In the genomic region with DNA sequence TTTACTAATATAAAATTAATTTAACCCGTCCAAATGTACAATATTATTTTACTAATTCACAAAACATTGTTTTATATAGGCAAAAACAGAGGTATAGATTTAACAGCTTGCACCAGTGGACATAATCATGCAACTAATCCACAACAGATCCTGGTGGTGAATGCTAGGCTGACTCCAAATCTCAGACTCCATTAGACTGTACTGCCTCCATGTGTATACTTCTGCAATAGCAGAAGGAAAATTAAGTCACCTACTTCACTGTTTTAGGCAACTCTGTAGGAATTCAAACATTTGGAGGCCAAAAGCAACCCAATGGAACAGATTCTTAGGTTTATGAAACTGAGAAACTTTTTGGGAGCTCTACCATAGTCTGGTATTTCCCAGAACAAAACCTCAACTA, we compare ENCODE assay signal across 8 cellular contexts. TPM values are rescaled to one million over a fixed set of nuclear protein-coding genes. Genes with fewer than 3 reads are reported as not detected.
DNase-seq lines count a peak whose midpoint lies in the region; ATAC-seq and TF ChIP-seq lines count a peak whose summit lies in the region.

No MANE protein-coding gene starts in this region.

- intact Hi-C loops in activated CD4-positive, alpha-beta T cell treated with anti-CD3 and anti-CD28 coated beads for 36 hours (cut with DNase I, micrococcal nuclease) = loop anchor here (1.0 to 5.0 kb wide), 4 partner anchors 157 to 322 kb away; no protein-coding TSS in a partner anchor
- intact Hi-C loops in activated CD4-positive, alpha-beta T cell treated with anti-CD3 and anti-CD28 coated beads, Interleukin-2, amount 10 ng/mL, durations not matched to agents 24 days and 14 days (cut with micrococcal nuclease) = loop anchor here (1.0 kb wide), 1 partner anchor 157 kb away; no protein-coding TSS in a partner anchor

- no peak overlapping the region for H3K4ac ChIP-seq in H9 (ENCODE audit: low read depth, low read length)

- H3K18ac ChIP-seq in H9 (ENCODE audit: insufficient read length, low read depth, low read length) = no peak overlapping the region

- peaks cover 5% of the 10 kb centered on the region for H3K27me3 Mint-ChIP-seq in activated CD4-positive, alpha-beta T cell treated with anti-CD3 and anti-CD28 coated beads for 36 hours
- H3K27me3 Mint-ChIP-seq in activated CD4-positive, alpha-beta T cell treated with anti-CD3 and anti-CD28 coated beads, Interleukin-2, amount 10 ng/mL, durations not matched to agents 24 days and 14 days = peaks cover 7% of the 10 kb centered on the region
- H3K27me3 Mint-ChIP-seq in H9 (ENCODE audit: low read depth) (peaks cover 2% of the 10 kb centered on the region; the same call in 1 of the 2 replicates), nephron (ENCODE audit: low read depth) (peaks cover 4% of the 10 kb centered on the region)

- peak; percentile 81 for ATAC-seq in activated CD4-positive, alpha-beta T cell treated with anti-CD3 and anti-CD28 coated beads for 36 hours

- H3K27ac Mint-ChIP-seq in activated CD4-positive, alpha-beta T cell treated with anti-CD3 and anti-CD28 coated beads for 36 hours = no peak overlapping the region
- no peak overlapping the region for H3K27ac Mint-ChIP-seq in activated CD4-positive, alpha-beta T cell treated with anti-CD3 and anti-CD28 coated beads, Interleukin-2, amount 10 ng/mL, durations not matched to agents 24 days and 14 days
- H3K27ac Mint-ChIP-seq in H9 (no peak overlapping the region), nephron (no peak overlapping the region)

- H2BK120ac ChIP-seq in H9 (ENCODE audit: low read depth, low read length, poor library complexity, severe bottlenecking) = no peak overlapping the region

- H3K4me3 ChIP-seq in cardiac fibroblast (replicated peaks in 1 of 2; ENCODE audit: low read depth in 2 of 2, low read length in 2 of 2) (no peak overlapping the region), MG63 (no peak overlapping the region)

- H3K36me3 ChIP-seq in MG63 = no peaks in the 10 kb centered on the region

- H2BK20ac ChIP-seq in H9 (ENCODE audit: low read depth, low read length, poor library complexity, severe bottlenecking) = no peak overlapping the region

- H3K9me3 ChIP-seq in H9 (ENCODE audit: control insufficient read depth, low read depth, low read length) (no peaks in the 10 kb centered on the region), MG63 (no peaks in the 10 kb centered on the region)

- no peak overlapping the region for H3K14ac ChIP-seq in H9 (ENCODE audit: insufficient read depth, low read length)

- no CpG with 5 or more reads among the region's 1 CpG for WGBS in H9 (ENCODE audit: extremely low coverage, insufficient read length, low lambda C conversion rate)

- H4K5ac ChIP-seq in H9 (ENCODE audit: insufficient read length, low read depth, low read length) = no peak overlapping the region

- peak; percentile 58 for TF ChIP-seq CTCF in H9 (conservative IDR thresholded peaks at IDR 0.05)
- peak; percentile 63 for TF ChIP-seq CTCF in cardiac fibroblast (IDR thresholded peaks at IDR 0.05; ENCODE audit: low read depth, low read length)
- TF ChIP-seq CTCF in nephron (IDR thresholded peaks at IDR 0.05; ENCODE audit: unreplicated experiment in 3 of 3) = peak; percentile 28 to 47 (median 32)

- H3K79me2 ChIP-seq in H9 (ENCODE audit: insufficient read depth, low read length) = no peaks in the 10 kb centered on the region

- H2BK15ac ChIP-seq in H9 (ENCODE audit: low read depth, low read length) = no peak overlapping the region

- no peak for DNase-seq in activated CD4-positive, alpha-beta T cell treated with anti-CD3 and anti-CD28 coated beads for 36 hours
- DNase-seq in activated CD4-positive, alpha-beta T cell treated with anti-CD3 and anti-CD28 coated beads, Interleukin-2, amount 10 ng/mL, durations not matched to agents 24 days and 14 days = no peak
- no peak for DNase-seq in H9
- DNase-seq in NCI-H2196 treated with DMSO at 0.1 percent for 48 hours (lab: John Stamatoyannopoulos, UW; ENCODE audit: unreplicated experiment) = peak; percentile 17
- peak; percentile 66 to 67 for DNase-seq in cardiac fibroblast (ENCODE audit: low read depth in 2 of 2)
- DNase-seq in MG63 = no peak
- DNase-seq in activated naive CD4-positive, alpha-beta T cell treated with anti-CD3 and anti-CD28 coated beads, Interleukin-2, amount 50 U/mL, for 16 hours = no peak

- H3K27ac ChIP-seq in H9 (ENCODE audit: insufficient read length, low read depth, low read length) = no peak overlapping the region

- no peaks in the 10 kb centered on the region for H3K27me3 ChIP-seq in H9 (ENCODE audit: insufficient read depth, low read length)
- 0 out of 2 replicates have a peak, but pooled peaks cover 2% of the 10 kb centered on the region for H3K27me3 ChIP-seq in MG63

- no peaks in the 10 kb centered on the region for H3K4me1 ChIP-seq in H9 (ENCODE audit: insufficient read depth, low read length)

- no peaks in the 10 kb centered on the region for H3K79me1 ChIP-seq in H9 (ENCODE audit: insufficient read depth, low read depth, low read length, poor library complexity, severe bottlenecking)

- H3K23ac ChIP-seq in H9 (ENCODE audit: insufficient read length, low read depth, low read length) = no peak overlapping the region

- H2BK12ac ChIP-seq in H9 (ENCODE audit: insufficient read length, low read depth, low read length) = no peak overlapping the region

- H4K20me1 ChIP-seq in H9 (ENCODE audit: control insufficient read depth, insufficient read depth, insufficient read length) = no peaks in the 10 kb centered on the region

- H3K36me3 Mint-ChIP-seq in activated CD4-positive, alpha-beta T cell treated with anti-CD3 and anti-CD28 coated beads for 36 hours (ENCODE audit: low read depth) = no peaks in the 10 kb centered on the region
- no peaks in the 10 kb centered on the region for H3K36me3 Mint-ChIP-seq in activated CD4-positive, alpha-beta T cell treated with anti-CD3 and anti-CD28 coated beads, Interleukin-2, amount 10 ng/mL, durations not matched to agents 24 days and 14 days (ENCODE audit: low read depth)
- H3K36me3 Mint-ChIP-seq in H9 (ENCODE audit: insufficient read depth in 1 of 3, low read depth in 3 of 3) (no peaks in the 10 kb centered on the region), nephron (ENCODE audit: low read depth) (no peaks in the 10 kb centered on the region)

- no peak overlapping the region for H2AK5ac ChIP-seq in H9 (ENCODE audit: insufficient read length, low read length)

- no peaks in the 10 kb centered on the region for H3K4me1 Mint-ChIP-seq in activated CD4-positive, alpha-beta T cell treated with anti-CD3 and anti-CD28 coated beads for 36 hours
- no peaks in the 10 kb centered on the region for H3K4me1 Mint-ChIP-seq in activated CD4-positive, alpha-beta T cell treated with anti-CD3 and anti-CD28 coated beads, Interleukin-2, amount 10 ng/mL, durations not matched to agents 24 days and 14 days
- H3K4me1 Mint-ChIP-seq in H9 (no peaks in the 10 kb centered on the region), nephron (no peaks in the 10 kb centered on the region)

- no peak overlapping the region for H4K91ac ChIP-seq in H9 (ENCODE audit: insufficient read length, low read depth, low read length)

- no peak overlapping the region for H3K56ac ChIP-seq in H9 (ENCODE audit: insufficient read length, low read depth, low read length)

- no peak overlapping the region for H2BK5ac ChIP-seq in H9 (ENCODE audit: insufficient read length, low read length)

- H3K9ac ChIP-seq in H9 (ENCODE audit: extremely low read depth, insufficient read length, low read length) = no peak overlapping the region

- no peak overlapping the region for H3K4me2 ChIP-seq in H9 (ENCODE audit: insufficient read depth, insufficient read length, low read length)

- no peaks in the 10 kb centered on the region for H3K9me3 Mint-ChIP-seq in activated CD4-positive, alpha-beta T cell treated with anti-CD3 and anti-CD28 coated beads for 36 hours (ENCODE audit: low read depth)
- no peaks in the 10 kb centered on the region for H3K9me3 Mint-ChIP-seq in activated CD4-positive, alpha-beta T cell treated with anti-CD3 and anti-CD28 coated beads, Interleukin-2, amount 10 ng/mL, durations not matched to agents 24 days and 14 days
- H3K9me3 Mint-ChIP-seq in H9 (no peaks in the 10 kb centered on the region), nephron (no peaks in the 10 kb centered on the region)

- H3K4me3 Mint-ChIP-seq in activated CD4-positive, alpha-beta T cell treated with anti-CD3 and anti-CD28 coated beads for 36 hours = no peak overlapping the region
- no peak overlapping the region for H3K4me3 Mint-ChIP-seq in activated CD4-positive, alpha-beta T cell treated with anti-CD3 and anti-CD28 coated beads, Interleukin-2, amount 10 ng/mL, durations not matched to agents 24 days and 14 days
- H3K4me3 Mint-ChIP-seq in H9 (no peak overlapping the region), nephron (no peak overlapping the region)

- CTCF ChIA-PET in activated CD4-positive, alpha-beta T cell treated with anti-CD3 and anti-CD28 coated beads for 36 hours (lab: Charles Lee) = interaction anchor here (0.6 to 2.0 kb wide), 6 partner anchors 19 to 243 kb away, joined by 3 to 13 read pairs (median 3); no protein-coding TSS in a partner anchor

- H4K8ac ChIP-seq in H9 (replicated peaks; ENCODE audit: insufficient read length, low read depth, low read length) = no peak overlapping the region

- no peaks in the 10 kb centered on the region for H3K23me2 ChIP-seq in H9 (ENCODE audit: insufficient read length, low read depth, low read length, poor library complexity, severe bottlenecking)

- H2AFZ ChIP-seq in H9 (ENCODE audit: low read length) = no peak overlapping the region

- POLR2A ChIA-PET in activated CD4-positive, alpha-beta T cell treated with anti-CD3 and anti-CD28 coated beads for 36 hours (lab: Charles Lee) = no interaction called here

- no peak overlapping the region for H3T11ph ChIP-seq in H9 (ENCODE audit: low read length)

RNA-seq across cellular contexts. Expression of a gene that starts 30.0 kb away (rescaled TPM):
- total RNA-seq in activated CD4-positive, alpha-beta T cell treated with anti-CD3 and anti-CD28 coated beads for 36 hours = under 1 TPM; 0.12 to 0.16 TPM
- total RNA-seq in activated CD4-positive, alpha-beta T cell treated with anti-CD3 and anti-CD28 coated beads, Interleukin-2, amount 10 ng/mL, durations not matched to agents 24 days and 14 days = not detected in 2 replicates
- 9.2 and 9.7 TPM in 2 replicates for total RNA-seq in H9 (2021)
- total RNA-seq in MG63 (2014; rRNA removed; shearing (Covaris generic); ENCODE audit: low replicate concordance) = 0.13 and 0.35 TPM in 2 replicates

RNA-seq across cellular contexts. Expression of a gene that starts 39.7 kb away (rescaled TPM):
- total RNA-seq in activated CD4-positive, alpha-beta T cell treated with anti-CD3 and anti-CD28 coated beads for 36 hours = 10 to 100 TPM; 24.5 to 25.5 TPM
- 31.9 and 35.1 TPM in 2 replicates for total RNA-seq in activated CD4-positive, alpha-beta T cell treated with anti-CD3 and anti-CD28 coated beads, Interleukin-2, amount 10 ng/mL, durations not matched to agents 24 days and 14 days
- 22.7 and 24.0 TPM in 2 replicates for total RNA-seq in H9 (2021)
- total RNA-seq in MG63 (2014; rRNA removed; shearing (Covaris generic); ENCODE audit: low replicate concordance) = 38.4 and 42.9 TPM in 2 replicates

Comparison
In these comparisons a context has a peak if more than half of its experiments do, and no peak if none do; other contexts are left out.
1. DNase-seq: peak in NCI-H2196 treated with DMSO at 0.1 percent for 48 hours (single experiment) and cardiac fibroblast (2 of 2); none in activated CD4-positive, alpha-beta T cell treated with anti-CD3 and anti-CD28 coated beads for 36 hours (single experiment), activated CD4-positive, alpha-beta T cell treated with anti-CD3 and anti-CD28 coated beads, Interleukin-2, amount 10 ng/mL, durations not matched to agents 24 days and 14 days (single experiment), H9 (single experiment), MG63 (single experiment) and activated naive CD4-positive, alpha-beta T cell treated with anti-CD3 and anti-CD28 coated beads, Interleukin-2, amount 50 U/mL, for 16 hours (single experiment).
2. Peak in every context shown above with its lines, with median percentiles within 50 percentile points of each other: CTCF ChIP-seq.